ENCODE assay signal across 8 cellular contexts in genomic region chr18:79524181-79525078, GRCh38.
A peak's percentile ranks its signal among the peaks of the same experiment; 100 is the strongest.
DNase-seq lines count a peak whose midpoint lies in the region; ATAC-seq, FAIRE-seq and TF ChIP-seq lines count a peak whose summit lies in the region.

No MANE protein-coding gene starts in this region.

- TF ChIP-seq POLR2A in H54 (IDR thresholded peaks at IDR 0.05; ENCODE audit: low read depth, low read length) = no peak

- peaks cover 21% of the 10 kb centered on the region for H3K36me3 Mint-ChIP-seq in T-helper 1 cell treated with Interleukin-12 subunit alpha and Interleukin-12 subunit beta and Interleukin-4 antibody, amounts not matched to agents 30 μg/mL and 1 μg/mL, for 36 hours (ENCODE audit: low read depth)
- peaks cover 34% of the 10 kb centered on the region for H3K36me3 Mint-ChIP-seq in central memory CD8-positive, alpha-beta T cell (ENCODE audit: insufficient read depth)

- no peak for FAIRE-seq in H54 (lab: Jason Lieb, UNC)

- peak overlapping the region; percentile 58 for H3K4me3 Mint-ChIP-seq in T-helper 1 cell treated with Interleukin-12 subunit alpha and Interleukin-12 subunit beta and Interleukin-4 antibody, amounts not matched to agents 30 μg/mL and 1 μg/mL, for 36 hours
- peak overlapping the region; percentile 82 for H3K4me3 Mint-ChIP-seq in central memory CD8-positive, alpha-beta T cell

- peaks cover 44% of the 10 kb centered on the region for H3K4me1 Mint-ChIP-seq in T-helper 1 cell treated with Interleukin-12 subunit alpha and Interleukin-12 subunit beta and Interleukin-4 antibody, amounts not matched to agents 30 μg/mL and 1 μg/mL, for 36 hours (ENCODE audit: low read depth)
- H3K4me1 Mint-ChIP-seq in central memory CD8-positive, alpha-beta T cell = peaks cover 61% of the 10 kb centered on the region

- H3K9me3 Mint-ChIP-seq in T-helper 1 cell treated with Interleukin-12 subunit alpha and Interleukin-12 subunit beta and Interleukin-4 antibody, amounts not matched to agents 30 μg/mL and 1 μg/mL, for 36 hours = no peaks in the 10 kb centered on the region
- no peaks in the 10 kb centered on the region for H3K9me3 Mint-ChIP-seq in central memory CD8-positive, alpha-beta T cell

- peak overlapping the region; percentile 91 for H3K27ac Mint-ChIP-seq in T-helper 1 cell treated with Interleukin-12 subunit alpha and Interleukin-12 subunit beta and Interleukin-4 antibody, amounts not matched to agents 30 μg/mL and 1 μg/mL, for 36 hours
- peak overlapping the region; percentile 98 for H3K27ac Mint-ChIP-seq in central memory CD8-positive, alpha-beta T cell (ENCODE audit: low read depth)

- peak; percentile 12 for ATAC-seq in GM18508 (IDR thresholded peaks at IDR 0.05; ENCODE audit: insufficient read depth, unreplicated experiment)
- peak; percentile 26 for ATAC-seq in HG02763 (IDR thresholded peaks at IDR 0.05; ENCODE audit: unreplicated experiment)
- peak; percentile 38 for ATAC-seq in central memory CD8-positive, alpha-beta T cell (replicated peaks; ENCODE audit: extremely low read depth, poor library complexity, severe bottlenecking)
- peak; percentile 47 for ATAC-seq in stimulated activated naive CD8-positive, alpha-beta T cell treated with anti-CD3 and anti-CD28 coated beads, Interleukin-15, Interleukin-2, amounts not matched to agents 100 U/mL and 50 U/mL, for 24 hours

- peak; percentile 22 to 34 for DNase-seq in central memory CD8-positive, alpha-beta T cell (ENCODE audit: low spot score in 2 of 2)
- peak; percentile 80 for DNase-seq in stimulated activated naive CD8-positive, alpha-beta T cell treated with anti-CD3 and anti-CD28 coated beads, Interleukin-15, Interleukin-2, amounts not matched to agents 100 U/mL and 50 U/mL, for 24 hours
- DNase-seq in H54 (ENCODE audit: insufficient read length, low spot score) = no peak
- DNase-seq in Ammon's horn (ENCODE audit: low spot score) = no peak
- DNase-seq in NCI-H748 (lab: John Stamatoyannopoulos, UW; ENCODE audit: unreplicated experiment) = no peak

- H3K27me3 Mint-ChIP-seq in T-helper 1 cell treated with Interleukin-12 subunit alpha and Interleukin-12 subunit beta and Interleukin-4 antibody, amounts not matched to agents 30 μg/mL and 1 μg/mL, for 36 hours (ENCODE audit: low read depth) = no peaks in the 10 kb centered on the region
- no peaks in the 10 kb centered on the region for H3K27me3 Mint-ChIP-seq in central memory CD8-positive, alpha-beta T cell

Comparison
In these comparisons a context has a peak if more than half of its experiments do, and no peak if none do; other contexts are left out.
1. DNase-seq: peak in central memory CD8-positive, alpha-beta T cell (2 of 2) and stimulated activated naive CD8-positive, alpha-beta T cell treated with anti-CD3 and anti-CD28 coated beads, Interleukin-15, Interleukin-2, amounts not matched to agents 100 U/mL and 50 U/mL, for 24 hours (single experiment); none in H54 (single experiment), Ammon's horn (single experiment) and NCI-H748 (single experiment).
2. Peak in every context shown above with its lines, with median percentiles within 50 percentile points of each other: ATAC-seq.